Comparison of ENCODE assay signal across 9 cellular contexts in genomic region chr11:126114486-126115252, GRCh38. TPM values are rescaled to one million over a fixed set of nuclear protein-coding genes. Genes with fewer than 3 reads are reported as not detected.
DNase-seq lines count a peak whose midpoint lies in the region; ATAC-seq and TF ChIP-seq lines count a peak whose summit lies in the region.
"Had no signal": no experiment of that assay in that cellular context is flagged by ENCODE, and none has a peak within 500 bp of the region (broad histone marks: within the 10 kb centered on the region; RNA-seq: fewer than 3 reads in every experiment).

No MANE protein-coding gene starts in this region.

- no peak for TF ChIP-seq CTCF in AG04450 (IDR thresholded peaks at IDR 0.05; ENCODE audit: low read depth, low read length)
- no peak for TF ChIP-seq CTCF in chondrocyte (IDR thresholded peaks at IDR 0.05)
- no peak for TF ChIP-seq CTCF in osteoblast (IDR thresholded peaks at IDR 0.05; ENCODE audit: extremely low read depth, low read depth, low read length)

- no peaks in the 10 kb centered on the region for H3K79me2 ChIP-seq in osteoblast (ENCODE audit: insufficient read depth, low read length)

- H3K36me3 ChIP-seq in osteoblast (ENCODE audit: insufficient read depth, low read length): no peaks in the 10 kb centered on the region

- H3K4me3 ChIP-seq in AG04450 (ENCODE audit: low read depth, low read length) (no peak overlapping the region), osteoblast (ENCODE audit: insufficient read depth, low read length) (peak overlapping the region; percentile 24)

- H3K27ac Mint-ChIP-seq in chondrocyte (ENCODE audit: unreplicated experiment): peak overlapping the region; percentile 63
- H3K27ac Mint-ChIP-seq: activated naive CD4-positive, alpha-beta T cell treated with anti-CD3 and anti-CD28 coated beads, Interleukin-2, amount 50 U/mL, for 24 hours had no signal

- peaks cover 47% of the 10 kb centered on the region for H3K4me1 ChIP-seq in osteoblast (ENCODE audit: insufficient read depth, low read length)

- H3K27me3 ChIP-seq in AG04450 (ENCODE audit: control insufficient read depth, insufficient read depth, low read length) (peaks cover 8% of the 10 kb centered on the region), osteoblast (ENCODE audit: insufficient read depth, low read length) (no peaks in the 10 kb centered on the region)

- H2AFZ ChIP-seq in osteoblast (ENCODE audit: low read length): peak overlapping the region; percentile 87

- POLR2A ChIA-PET in AG04450 (lab: Yijun Ruan, JAX): interaction anchor here (0.6 to 1.1 kb wide), 3 partner anchors 25 to 169 kb away, joined by 3 to 5 read pairs (median 4); no protein-coding TSS in a partner anchor

- DNase-seq in AG04450 (ENCODE audit: low read depth, low spot score): no peak
- peak; percentile 17 for DNase-seq in NCI-H2029 (lab: John Stamatoyannopoulos, UW)
- DNase-seq in chondrocyte (ENCODE audit: low spot score): no peak
- no peak for DNase-seq in osteoblast (ENCODE audit: insufficient read length, low spot score, missing footprints)
- DNase-seq in NCI-H1048 (lab: John Stamatoyannopoulos, UW): no peak
- no peak for DNase-seq in SHP77 (lab: John Stamatoyannopoulos, UW)
- no peak for DNase-seq in HuH-7.5 (ENCODE audit: low spot score)

- no peaks in the 10 kb centered on the region for H3K27me3 Mint-ChIP-seq in chondrocyte (ENCODE audit: low read depth)
- H3K27me3 Mint-ChIP-seq: activated naive CD4-positive, alpha-beta T cell treated with anti-CD3 and anti-CD28 coated beads, Interleukin-2, amount 50 U/mL, for 24 hours had no signal

- H4K20me1 ChIP-seq in osteoblast (ENCODE audit: insufficient read depth, low read length): no peaks in the 10 kb centered on the region

- H3K27ac ChIP-seq in AG04450 (ENCODE audit: low read depth, low read length) (peak overlapping the region; percentile 80), osteoblast (ENCODE audit: low read depth, low read length) (peak overlapping the region; percentile 98)

- H3K4me1 Mint-ChIP-seq in chondrocyte (ENCODE audit: low read depth): peaks cover 57% of the 10 kb centered on the region
- H3K4me1 Mint-ChIP-seq: activated naive CD4-positive, alpha-beta T cell treated with anti-CD3 and anti-CD28 coated beads, Interleukin-2, amount 50 U/mL, for 24 hours had no signal

- no peaks in the 10 kb centered on the region for H3K9me3 Mint-ChIP-seq in chondrocyte (ENCODE audit: low read depth)
- H3K9me3 Mint-ChIP-seq: activated naive CD4-positive, alpha-beta T cell treated with anti-CD3 and anti-CD28 coated beads, Interleukin-2, amount 50 U/mL, for 24 hours had no signal

- no peak for ATAC-seq in GM21528 (IDR thresholded peaks at IDR 0.05; ENCODE audit: low FRiP score, unreplicated experiment)

- H3K9me3 ChIP-seq in AG04450 (ENCODE audit: control insufficient read depth, insufficient read depth, low read length) (no peaks in the 10 kb centered on the region; the same call in 1 of the 2 replicates), osteoblast (ENCODE audit: low read depth, low read length) (no peaks in the 10 kb centered on the region)

- CTCF ChIA-PET in AG04450 (lab: Charles Lee): interaction anchor here (0.9 kb wide), 1 partner anchor 19 kb away, joined by 3 read pairs; no protein-coding TSS in a partner anchor

- H3K36me3 Mint-ChIP-seq in chondrocyte (ENCODE audit: low read depth): no peaks in the 10 kb centered on the region
- H3K36me3 Mint-ChIP-seq: activated naive CD4-positive, alpha-beta T cell treated with anti-CD3 and anti-CD28 coated beads, Interleukin-2, amount 50 U/mL, for 24 hours had no signal

- no peak overlapping the region for H3K4me3 Mint-ChIP-seq in chondrocyte (ENCODE audit: unreplicated experiment)
- H3K4me3 Mint-ChIP-seq: activated naive CD4-positive, alpha-beta T cell treated with anti-CD3 and anti-CD28 coated beads, Interleukin-2, amount 50 U/mL, for 24 hours had no signal

- peak overlapping the region; percentile 71 for H3K4me2 ChIP-seq in osteoblast (ENCODE audit: insufficient read depth, low read length)

RNA-seq across cellular contexts. Expression of gene CDON, which starts 52.0 kb away (rescaled TPM):
- polyA plus RNA-seq in AG04450 (2011; rRNA removed): 2.6 and 4.0 TPM in 2 replicates
- 3.8 and 5.1 TPM in 2 replicates for polyA minus RNA-seq in AG04450 (2011; rRNA and poly(A)+ RNA removed)
- total RNA-seq in chondrocyte (17.6 to 26.8 TPM (median 19.9 TPM) in 3 replicates), osteoblast (12.3 and 15.3 TPM in 2 replicates)
